ENCODE assay signal across 18 cellular contexts in genomic region chr13:99536023-99536422, GRCh38. TPM values are rescaled to one million over a fixed set of nuclear protein-coding genes. Genes with fewer than 3 reads are reported as not detected.
DNase-seq lines count a peak whose midpoint lies in the region; ATAC-seq and TF ChIP-seq lines count a peak whose summit lies in the region.
"Had no signal": no experiment of that assay in that cellular context is flagged by ENCODE, and none has a peak within 500 bp of the region (broad histone marks: within the 10 kb centered on the region; RNA-seq: fewer than 3 reads in every experiment).

No MANE protein-coding gene starts in this region.

- no peak overlapping the region for H3K4me3 Mint-ChIP-seq in CD4-positive, CD25-positive, alpha-beta regulatory T cell
- no peak overlapping the region for H3K4me3 Mint-ChIP-seq in memory B cell
- H3K4me3 Mint-ChIP-seq: B cell; CD4-positive, alpha-beta T cell; CD8-positive, alpha-beta memory T cell had no signal

- POLR2A ChIA-PET in HEK293 (lab: Yijun Ruan, JAX): no interaction called here

- H3K4me3 ChIP-seq in CD4-positive, CD25-positive, alpha-beta regulatory T cell (ENCODE audit: low read depth, low read length): no peak overlapping the region
- no peak overlapping the region for H3K4me3 ChIP-seq in HEK293 (ENCODE audit: low read depth, low read length)
- H3K4me3 ChIP-seq: BLaER1, GM12878, GM23248 had no signal

- no peaks in the 10 kb centered on the region for H3K9me3 Mint-ChIP-seq in CD4-positive, CD25-positive, alpha-beta regulatory T cell
- H3K9me3 Mint-ChIP-seq in memory B cell: no peaks in the 10 kb centered on the region
- H3K9me3 Mint-ChIP-seq: CD4-positive, alpha-beta T cell; CD8-positive, alpha-beta memory T cell had no signal

- H3K27ac ChIP-seq in CD4-positive, CD25-positive, alpha-beta regulatory T cell (ENCODE audit: insufficient read depth, low read length, poor library complexity, severe bottlenecking): no peak overlapping the region
- no peak overlapping the region for H3K27ac ChIP-seq in HEK293 (ENCODE audit: extremely low read depth, low read depth, low read length)
- H3K27ac ChIP-seq: BLaER1, C4-2B, GM23248 had no signal

- H3K27ac Mint-ChIP-seq in CD4-positive, CD25-positive, alpha-beta regulatory T cell: peak overlapping the region in 2 of 3 donors; percentile 44 to 56
- peak overlapping the region; percentile 79 for H3K27ac Mint-ChIP-seq in memory B cell
- H3K27ac Mint-ChIP-seq: B cell; CD4-positive, alpha-beta T cell had no signal

- no peak for DNase-seq in CD4-positive, CD25-positive, alpha-beta regulatory T cell
- DNase-seq in memory B cell (ENCODE audit: low spot score in 2 of 2) (no peak), DMS79 (lab: John Stamatoyannopoulos, UW) (no peak)
- DNase-seq in activated CD8-positive, alpha-beta memory T cell treated with anti-CD3 and anti-CD28 coated beads, Interleukin-2, amount 50 U/mL, for 48 hours: no peak
- DNase-seq: CD4-positive, alpha-beta T cell; CD8-positive, alpha-beta memory T cell; DMS53; DND-41; GDM1; GM23248; H7; HCEC 1CT had no signal

- no peaks in the 10 kb centered on the region for H3K9me3 ChIP-seq in CD4-positive, CD25-positive, alpha-beta regulatory T cell (ENCODE audit: control insufficient read depth in 2 of 2, low read length in 2 of 2)
- H3K9me3 ChIP-seq in HEK293 (ENCODE audit: control insufficient read depth, insufficient read depth, low read depth, low read length): no peaks in the 10 kb centered on the region
- H3K9me3 ChIP-seq: BLaER1 had no signal

- no peaks in the 10 kb centered on the region for H3K27me3 Mint-ChIP-seq in CD4-positive, CD25-positive, alpha-beta regulatory T cell
- no peaks in the 10 kb centered on the region for H3K27me3 Mint-ChIP-seq in memory B cell
- H3K27me3 Mint-ChIP-seq: B cell; CD4-positive, alpha-beta T cell had no signal

- peaks cover 15% of the 10 kb centered on the region for H3K4me1 ChIP-seq in CD4-positive, CD25-positive, alpha-beta regulatory T cell (ENCODE audit: control insufficient read depth, insufficient read depth, low read length, poor library complexity, severe bottlenecking)
- H3K4me1 ChIP-seq in HEK293 (ENCODE audit: control insufficient read depth, insufficient read depth, low read length): no peaks in the 10 kb centered on the region
- H3K4me1 ChIP-seq: BLaER1 had no signal

- no peaks in the 10 kb centered on the region for H3K27me3 ChIP-seq in CD4-positive, CD25-positive, alpha-beta regulatory T cell (ENCODE audit: control insufficient read depth, insufficient read depth, low read length)
- H3K27me3 ChIP-seq: BLaER1 had no signal

- CTCF ChIA-PET in HEK293 (lab: Yijun Ruan, JAX): interaction anchor here (0.6 to 1.0 kb wide), 3 partner anchors 33 to 359 kb away, joined by 3 read pairs; no protein-coding TSS in a partner anchor

- peaks cover 24 to 52% (median 29%) of the 10 kb centered on the region in 4 donors for H3K4me1 Mint-ChIP-seq in CD4-positive, CD25-positive, alpha-beta regulatory T cell
- H3K4me1 Mint-ChIP-seq in memory B cell: peaks cover 7% of the 10 kb centered on the region

- H3K36me3 ChIP-seq in CD4-positive, CD25-positive, alpha-beta regulatory T cell (ENCODE audit: control insufficient read depth, insufficient read depth, low read length): peaks cover 38% of the 10 kb centered on the region
- H3K36me3 ChIP-seq in HEK293 (ENCODE audit: control insufficient read depth in 2 of 2, insufficient read depth in 1 of 2, low read length in 2 of 2): peaks cover 3 to 22% of the 10 kb centered on the region in 2 experiments; a peak in 2 of 3 replicates

- no peak for ATAC-seq in CD4-positive, CD25-positive, alpha-beta regulatory T cell (ENCODE audit: low read depth in 2 of 2)
- no peak for ATAC-seq in memory B cell (ENCODE audit: low read depth)
- no peak for ATAC-seq in activated CD4-positive, CD25-positive, alpha-beta regulatory T cell treated with anti-CD3 and anti-CD28 coated beads, Interleukin-2, amount 50 U/mL, for 24 hours
- ATAC-seq: GM12878 had no signal

- H3K36me3 Mint-ChIP-seq in CD4-positive, CD25-positive, alpha-beta regulatory T cell: peaks cover 47% of the 10 kb centered on the region
- peaks cover 13% of the 10 kb centered on the region for H3K36me3 Mint-ChIP-seq in memory B cell

- TF ChIP-seq CTCF in HEK293 (tag by site-specific recombination; IDR thresholded peaks at IDR 0.05): no peak

TF ChIP-seq in HEK293, 187 proteins besides CTCF, POLR2A, EP300 and RAD21 (continues in another document):
- TF ChIP-seq ZNF580 (tag by site-specific recombination; IDR thresholded peaks at IDR 0.05) (no peak), ZBTB7A (tag by site-specific recombination; IDR thresholded peaks at IDR 0.05; ENCODE audit: low read depth) (no peak), ZNF223 (tag by site-specific recombination; IDR thresholded peaks at IDR 0.05) (no peak), ZXDB (tag by site-specific recombination; IDR thresholded peaks at IDR 0.05) (no peak), ATF2 (tag by site-specific recombination; IDR thresholded peaks at IDR 0.05; ENCODE audit: low read depth) (no peak), KLF9 (tag by site-specific recombination; IDR thresholded peaks at IDR 0.05; ENCODE audit: low read depth) (no peak), ZNF121 (tag by site-specific recombination; IDR thresholded peaks at IDR 0.05) (no peak), ZNF362 (tag by site-specific recombination; IDR thresholded peaks at IDR 0.05) (0 out of 2 replicates have a peak, but pooled peaks have one; percentile 43), ZNF518A (tag by site-specific recombination; conservative IDR thresholded peaks at IDR 0.05; ENCODE audit: low read depth) (no peak), ZNF114 (tag by site-specific recombination; IDR thresholded peaks at IDR 0.05) (no peak), ZEB2 (tag by site-specific recombination; IDR thresholded peaks at IDR 0.05) (no peak), KLF8 (tag by site-specific recombination; IDR thresholded peaks at IDR 0.05) (no peak), ZNF792 (tag by site-specific recombination; IDR thresholded peaks at IDR 0.05) (no peak), ZNF664 (tag by site-specific recombination; IDR thresholded peaks at IDR 0.05) (peak; percentile 93)

RNA-seq across cellular contexts. Expression of gene TM9SF2, which starts 34.8 kb away (rescaled TPM):
- 53.7 TPM for total RNA-seq in CD4-positive, CD25-positive, alpha-beta regulatory T cell
- 100 to 1,000 TPM in 3 of 4 donors, 10 to 100 TPM in 1; 98.7 to 124 (median 113) TPM for polyA plus RNA-seq in CD4-positive, CD25-positive, alpha-beta regulatory T cell
